Comparison of ENCODE assay signal across 8 cellular contexts in the genomic region with DNA sequence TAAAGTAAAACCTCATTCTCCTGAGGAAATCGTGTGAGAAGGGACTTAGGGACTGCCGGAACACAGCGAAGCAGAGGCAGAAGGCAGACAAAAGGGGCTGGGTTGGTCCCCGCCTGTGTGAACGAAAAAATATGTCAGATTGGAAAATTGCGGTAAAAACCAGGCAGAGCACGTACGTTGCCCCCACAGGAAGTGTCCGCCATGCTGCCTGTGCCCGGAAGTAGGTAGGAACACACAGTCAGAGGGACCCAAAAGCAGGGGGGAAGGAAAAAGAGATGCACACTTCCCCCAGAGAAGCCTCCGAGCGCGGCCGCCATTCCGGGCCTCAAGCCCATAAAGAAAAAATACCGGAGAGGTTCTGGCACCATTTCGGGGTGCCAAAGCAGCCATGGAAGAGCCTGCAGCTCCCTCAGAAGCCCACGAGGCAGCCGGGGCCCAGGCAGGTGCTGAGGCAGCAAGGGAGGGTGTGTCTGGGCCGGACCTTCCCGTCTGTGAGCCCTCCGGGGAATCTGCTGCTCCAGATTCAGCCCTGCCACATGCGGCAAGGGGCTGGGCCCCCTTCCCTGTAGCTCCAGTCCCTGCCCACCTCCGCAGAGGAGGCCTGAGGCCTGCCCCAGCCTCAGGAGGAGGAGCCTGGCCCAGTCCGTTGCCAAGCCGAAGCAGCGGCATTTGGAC. TPM values are rescaled to one million over a fixed set of nuclear protein-coding genes. Genes with fewer than 3 reads are reported as not detected.
DNase-seq lines count a peak whose midpoint lies in the region; ATAC-seq lines count a peak whose summit lies in the region.

A gene (plus strand): TSS at position 280 of the 675 bp plus-strand sequence. CDS start 109 bp downstream, at position 389.

- H2AK5ac ChIP-seq in trophoblast cell (ENCODE audit: low read length) = no peak within 1 kb of the TSS

- H2BK120ac ChIP-seq in trophoblast cell (ENCODE audit: insufficient read depth, low read length, poor library complexity) = no peak within 1 kb of the TSS

- no peak within 1 kb of the TSS for H3K23ac ChIP-seq in trophoblast cell (ENCODE audit: low read length)

- no peak within 1 kb of the TSS for H3K9ac ChIP-seq in trophoblast cell (ENCODE audit: low read length)

- DNase-seq in DMS 273 treated with DMSO at 0.1 percent for 48 hours (lab: John Stamatoyannopoulos, UW) (peak; percentile 72), NCI-H1694 (lab: John Stamatoyannopoulos, UW) (peak; percentile 52), epidermal melanocyte (ENCODE audit: insufficient read length, low spot score) (peak; percentile 23), trophoblast cell (peak; percentile 81 to 85), KG1 (lab: John Stamatoyannopoulos, UW) (no peak)
- peak; percentile 47 for DNase-seq in activated CD4-positive, alpha-beta T cell treated with anti-CD3 and anti-CD28 coated beads for 48 hours

- no peaks in the 10 kb centered on the region for H3K79me2 ChIP-seq in trophoblast cell (ENCODE audit: control insufficient read depth, insufficient read depth, low read length, poor library complexity)

- H3K79me1 ChIP-seq in trophoblast cell (ENCODE audit: low read length) = no peaks in the 10 kb centered on the region

- H3K36me3 ChIP-seq in trophoblast cell (ENCODE audit: control insufficient read depth in 1 of 2, insufficient read depth in 2 of 2, low read length in 2 of 2) = no peaks in the 10 kb centered on the region

- WGBS in trophoblast cell (ENCODE audit: extremely low coverage, insufficient coverage, insufficient read length) = no CpG with 5 or more reads among the region's 27 CpGs

- H3K4me1 ChIP-seq in trophoblast cell (ENCODE audit: control insufficient read depth in 1 of 2, insufficient read depth in 2 of 2, low read length in 2 of 2) = no peaks in the 10 kb centered on the region

- no peak within 1 kb of the TSS for H4K8ac ChIP-seq in trophoblast cell (ENCODE audit: low read depth, low read length)

- H3K4ac ChIP-seq in trophoblast cell (ENCODE audit: low read depth, low read length) = no peak within 1 kb of the TSS

- no peak within 1 kb of the TSS for H4K91ac ChIP-seq in trophoblast cell (ENCODE audit: low read depth, low read length)

- H3K14ac ChIP-seq in trophoblast cell (ENCODE audit: low read length) = no peak within 1 kb of the TSS

- peaks cover 19% of the 10 kb centered on the region for H3K9me3 ChIP-seq in trophoblast cell (ENCODE audit: insufficient read depth, low read depth, low read length)

- H3K4me2 ChIP-seq in trophoblast cell (ENCODE audit: low read length) = no peak within 1 kb of the TSS

- no peak within 1 kb of the TSS for H4K12ac ChIP-seq in trophoblast cell (ENCODE audit: low read depth, low read length)

- ATAC-seq in GM21529 (IDR thresholded peaks at IDR 0.05; ENCODE audit: unreplicated experiment) (no peak), HG03457 (IDR thresholded peaks at IDR 0.05; ENCODE audit: unreplicated experiment) (no peak)

- no peak within 1 kb of the TSS for H3K4me3 ChIP-seq in trophoblast cell (ENCODE audit: low read depth, low read length)

- H2BK5ac ChIP-seq in trophoblast cell (ENCODE audit: low read depth, low read length, poor library complexity) = no peak within 1 kb of the TSS

- H2AFZ ChIP-seq in trophoblast cell (ENCODE audit: insufficient read depth, low read length, poor library complexity) = no peak within 1 kb of the TSS

- no peaks in the 10 kb centered on the region for H3K27me3 ChIP-seq in trophoblast cell (ENCODE audit: insufficient read depth, low read length)

- H3K27ac ChIP-seq in trophoblast cell (ENCODE audit: low read depth, low read length) = no peak within 1 kb of the TSS

- no peak within 1 kb of the TSS for H3K18ac ChIP-seq in trophoblast cell (ENCODE audit: low read length)

- no peak within 1 kb of the TSS for H2BK12ac ChIP-seq in trophoblast cell (ENCODE audit: low read length)

RNA-seq across cellular contexts. Expression of the gene that starts here (rescaled TPM):
- not detected in 2 replicates for polyA plus RNA-seq in trophoblast cell (2013)
